ENCODE assay signal across 28 cellular contexts in genomic region chr12:51055060-51055459, GRCh38.
"Had no signal": no experiment of that assay in that cellular context is flagged by ENCODE, and none has a peak within 500 bp of the region (broad histone marks: within the 10 kb centered on the region; RNA-seq: fewer than 3 reads in every experiment).

No MANE protein-coding gene starts in this region.

- H3K27ac Mint-ChIP-seq: dendritic cell treated with granulocyte-macrophage colony-stimulating factor and Interleukin-4, amounts not matched to agents 40 ng/mL and 50 ng/mL, for 4 days; mesothelial cell of epicardium; nephron; neural progenitor cell had no signal

- H3K4me3 Mint-ChIP-seq: dendritic cell treated with granulocyte-macrophage colony-stimulating factor and Interleukin-4, amounts not matched to agents 40 ng/mL and 50 ng/mL, for 4 days; mesothelial cell of epicardium; naive thymus-derived CD4-positive, alpha-beta T cell; nephron; neural progenitor cell had no signal

- H3K4me2 ChIP-seq: hepatocyte, neural progenitor cell, smooth muscle cell had no signal

- H3K9me3 ChIP-seq: colonic mucosa, esophagus muscularis mucosa, gastroesophageal sphincter, heart left ventricle, prostate gland, right atrium auricular region, stomach, thyroid gland, vagina had no signal

- H2AFZ ChIP-seq: hepatocyte, neural progenitor cell had no signal

- H3K4me1 Mint-ChIP-seq: mesothelial cell of epicardium, neural progenitor cell had no signal

- H3K27me3 ChIP-seq: colonic mucosa, esophagus muscularis mucosa, foreskin keratinocyte, gastroesophageal sphincter, heart left ventricle, hepatocyte, neural progenitor cell, right atrium auricular region, stomach, thyroid gland, vagina had no signal

- H3K9ac ChIP-seq: neural progenitor cell had no signal

- H3K9me3 Mint-ChIP-seq: dendritic cell treated with granulocyte-macrophage colony-stimulating factor and Interleukin-4, amounts not matched to agents 40 ng/mL and 50 ng/mL, for 4 days; mesothelial cell of epicardium; naive thymus-derived CD4-positive, alpha-beta T cell; nephron; neural progenitor cell had no signal

- DNase-seq: colonic mucosa; effector CD8-positive, alpha-beta T cell; foreskin keratinocyte; heart left ventricle; kidney; mesenchymal stem cell; naive thymus-derived CD4-positive, alpha-beta T cell; stimulated activated CD4-positive, alpha-beta T cell treated with anti-CD3 and anti-CD28 coated beads, Interleukin-12 subunit alpha, Interleukin-12 subunit beta, amount 100 ng/mL, for 4 hours; stimulated activated CD4-positive, alpha-beta T cell treated with anti-CD3 and anti-CD28 coated beads, Interleukin-1b, Interleukin-23, amount 100 ng/mL, for 48 hours; stimulated activated CD4-positive, alpha-beta T cell treated with anti-CD3 and anti-CD28 coated beads, Interleukin-4, amount 100 ng/mL, for 1 hour; stimulated activated CD8-positive, alpha-beta memory T cell treated with anti-CD3 and anti-CD28 coated beads, Interleukin-4, amount 100 ng/mL, for 48 hours; stimulated activated naive CD4-positive, alpha-beta T cell treated with Interleukin-2 at 50 U/mL for 16 hours; stomach; thyroid gland had no signal

- H3K27ac ChIP-seq: colonic mucosa, epithelial cell of prostate, esophagus muscularis mucosa, foreskin keratinocyte, gastroesophageal sphincter, heart left ventricle, hepatocyte, neural progenitor cell, prostate gland, right atrium auricular region, stomach, thyroid gland, vagina had no signal

- H3K4me1 ChIP-seq: colonic mucosa, foreskin keratinocyte, neural progenitor cell, prostate gland, right atrium auricular region, thyroid gland, vagina had no signal

- H3K4me3 ChIP-seq: colonic mucosa, esophagus muscularis mucosa, gastroesophageal sphincter, heart left ventricle, hepatocyte, neural progenitor cell, prostate gland, right atrium auricular region, smooth muscle cell, stomach, thyroid gland, vagina had no signal

- ATAC-seq: foreskin keratinocyte; gastroesophageal sphincter; heart left ventricle; left lobe of liver; naive thymus-derived CD4-positive, alpha-beta T cell; sciatic nerve had no signal

- H3K27me3 Mint-ChIP-seq: dendritic cell treated with granulocyte-macrophage colony-stimulating factor and Interleukin-4, amounts not matched to agents 40 ng/mL and 50 ng/mL, for 4 days; naive thymus-derived CD4-positive, alpha-beta T cell had no signal
